ENCODE assay signal across 8 cellular contexts in the genomic region with DNA sequence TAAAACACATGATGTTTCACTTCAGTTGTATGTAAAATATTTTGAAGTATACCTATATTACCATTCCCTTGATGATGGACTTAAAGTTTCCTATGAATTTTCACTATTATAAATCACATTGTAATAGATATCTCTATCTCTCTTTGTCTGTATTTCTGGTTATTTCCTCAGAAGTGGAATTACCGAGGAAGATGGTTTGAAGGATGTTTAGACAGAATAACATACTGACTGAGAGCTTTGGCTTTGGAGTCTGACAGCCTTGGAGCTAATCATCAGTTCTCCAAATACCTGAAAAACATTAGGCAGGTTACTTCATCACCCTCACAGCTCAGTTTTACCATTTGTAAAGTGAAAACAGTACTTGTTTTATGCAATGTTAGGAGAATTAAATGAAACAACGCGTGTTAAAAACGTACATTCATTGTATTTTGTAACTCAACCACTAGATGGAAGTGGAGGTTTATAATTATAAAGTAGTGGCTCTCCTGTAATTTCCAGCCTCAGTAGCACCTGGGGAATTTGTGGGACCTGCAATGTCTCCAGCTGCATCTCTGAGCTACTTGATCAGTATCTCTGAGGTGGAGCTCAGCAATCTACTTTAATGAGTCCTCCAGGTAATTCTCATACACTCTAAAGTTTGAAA. TPM values are rescaled to one million over a fixed set of nuclear protein-coding genes. Genes with fewer than 3 reads are reported as not detected.
DNase-seq lines count a peak whose midpoint lies in the region; ATAC-seq and TF ChIP-seq lines count a peak whose summit lies in the region.

No MANE protein-coding gene starts in this region.

- peak; percentile 49 for ATAC-seq in GM18858 (IDR thresholded peaks at IDR 0.05; ENCODE audit: unreplicated experiment)
- peak; percentile 44 for ATAC-seq in left ventricle myocardium superior
- ATAC-seq in HG02678 (IDR thresholded peaks at IDR 0.05; ENCODE audit: unreplicated experiment) = no peak

- peak overlapping the region; percentile 42 for H3K4me3 ChIP-seq in skeletal muscle satellite cell (ENCODE audit: low read length)

- peak; percentile 65 for TF ChIP-seq CTCF in C4-2B (conservative IDR thresholded peaks at IDR 0.05)
- peak; percentile 80 for TF ChIP-seq CTCF in VCaP (conservative IDR thresholded peaks at IDR 0.05)

- no peak overlapping the region for H3K27ac ChIP-seq in C4-2B
- H3K27ac ChIP-seq in VCaP = no peak overlapping the region

- no peaks in the 10 kb centered on the region for H3K4me1 ChIP-seq in skeletal muscle satellite cell (ENCODE audit: control insufficient read depth, insufficient read depth, low read length)

- peak; percentile 38 for DNase-seq in M059J (ENCODE audit: low read depth)
- DNase-seq in left ventricle myocardium superior = no peak
- no peak for DNase-seq in activated CD8-positive, alpha-beta memory T cell treated with anti-CD3 and anti-CD28 coated beads, Interleukin-2, amount 50 U/mL, for 4 hours

- peak overlapping the region; percentile 35 for H3K9ac ChIP-seq in skeletal muscle satellite cell (ENCODE audit: low read depth, low read length)

- intact Hi-C loops in left ventricle myocardium superior (cut with micrococcal nuclease) = no loop called here

- peak overlapping the region; percentile 75 for H3K4me2 ChIP-seq in skeletal muscle satellite cell (ENCODE audit: low read length)

- peaks cover 4% of the 10 kb centered on the region for H3K27me3 ChIP-seq in skeletal muscle satellite cell (ENCODE audit: control insufficient read depth, insufficient read depth, low read length)

- H3K9me3 ChIP-seq in skeletal muscle satellite cell (replicated peaks; ENCODE audit: low read length) = no peaks in the 10 kb centered on the region

- no peaks in the 10 kb centered on the region for H3K36me3 ChIP-seq in skeletal muscle satellite cell (ENCODE audit: insufficient read depth, low read length)

RNA-seq across cellular contexts. Expression of a gene that starts 14.3 kb away (rescaled TPM):
- total RNA-seq in M059J (2014; rRNA removed; shearing (Covaris generic)) = 0.12 and 0.91 TPM in 2 replicates
- 7.0 TPM for total RNA-seq in left ventricle myocardium superior
- 0.22 TPM in 1 of 2 replicates, not detected in the other for total RNA-seq in skeletal muscle satellite cell (2012; rRNA removed)

RNA-seq across cellular contexts. Expression of a gene that starts 23.4 kb away (rescaled TPM):
- not detected in 2 replicates for total RNA-seq in M059J (2014; rRNA removed; shearing (Covaris generic))
- 1.9 TPM for total RNA-seq in left ventricle myocardium superior
- not detected in 2 replicates for total RNA-seq in skeletal muscle satellite cell (2012; rRNA removed)

RNA-seq across cellular contexts. Expression of a gene that starts 36.3 kb away (rescaled TPM):
- 10.1 and 16.2 TPM in 2 replicates for total RNA-seq in M059J (2014; rRNA removed; shearing (Covaris generic))
- total RNA-seq in left ventricle myocardium superior = 14.2 TPM
- 17.3 and 19.0 TPM in 2 replicates for total RNA-seq in skeletal muscle satellite cell (2012; rRNA removed)

RNA-seq across cellular contexts. Expression of a gene that starts 59.9 kb away (rescaled TPM):
- total RNA-seq in M059J (2014; rRNA removed; shearing (Covaris generic)) = not detected in 2 replicates
- not detected for total RNA-seq in left ventricle myocardium superior
- total RNA-seq in skeletal muscle satellite cell (2012; rRNA removed) = not detected in 2 replicates
